In the genomic region with DNA sequence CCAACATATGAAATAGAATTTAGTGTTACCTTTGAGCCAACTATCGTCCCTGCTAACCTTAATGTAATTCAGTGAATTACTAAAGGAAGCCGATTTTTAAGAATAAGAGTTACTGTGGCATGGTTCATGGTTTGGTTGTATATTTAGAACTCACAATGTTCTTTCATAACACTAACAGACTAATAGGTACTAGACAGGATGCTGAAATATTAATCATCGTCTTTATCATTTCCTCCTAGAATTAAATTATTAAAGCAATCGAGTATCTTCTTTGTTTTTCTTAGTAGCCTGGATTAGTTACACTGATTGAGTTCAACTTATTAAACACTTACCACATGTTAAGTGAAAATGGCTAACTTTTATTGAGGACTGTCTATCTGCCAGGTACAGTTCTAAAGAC, we compare ENCODE assay signal across 20 cellular contexts. TPM values are rescaled to one million over a fixed set of nuclear protein-coding genes. Genes with fewer than 3 reads are reported as not detected.
DNase-seq lines count a peak whose midpoint lies in the region; ATAC-seq, FAIRE-seq and TF ChIP-seq lines count a peak whose summit lies in the region.
"Had no signal": no experiment of that assay in that cellular context is flagged by ENCODE, and none has a peak within 500 bp of the region (broad histone marks: within the 10 kb centered on the region; RNA-seq: fewer than 3 reads in every experiment).

No MANE protein-coding gene starts in this region.

- no peaks in the 10 kb centered on the region for H3K4me1 Mint-ChIP-seq in activated naive CD8-positive, alpha-beta T cell (ENCODE audit: low read depth)
- H3K4me1 Mint-ChIP-seq in activated naive CD8-positive, alpha-beta T cell treated with anti-CD3 and anti-CD28 coated beads, Interleukin-2, amount 50 U/mL, for 24 hours = peaks cover 4% of the 10 kb centered on the region

- no peak for TF ChIP-seq EP300 in upper lobe of left lung (IDR thresholded peaks at IDR 0.05)

- WGBS in upper lobe of left lung, 2 donors = 61 to 66% methylated on average over 4 of the region's 4 CpGs

- TF ChIP-seq POLR2A in upper lobe of left lung (IDR thresholded peaks at IDR 0.05) = no peak

- ATAC-seq in activated naive CD8-positive, alpha-beta T cell treated with anti-CD3 and anti-CD28 coated beads, Interleukin-2, amount 50 U/mL, for 24 hours = no peak
- ATAC-seq in HG03457 (IDR thresholded peaks at IDR 0.05; ENCODE audit: unreplicated experiment) (no peak), upper lobe of left lung (ENCODE audit: low FRiP score in 2 of 2) (no peak)
- ATAC-seq: CD8-positive, alpha-beta T cell had no signal

- H3K4me3 Mint-ChIP-seq in activated naive CD8-positive, alpha-beta T cell = no peak overlapping the region
- no peak overlapping the region for H3K4me3 Mint-ChIP-seq in activated naive CD8-positive, alpha-beta T cell treated with anti-CD3 and anti-CD28 coated beads, Interleukin-2, amount 50 U/mL, for 24 hours
- H3K4me3 Mint-ChIP-seq: B cell; CD8-positive, alpha-beta T cell had no signal

- H3K27ac ChIP-seq in upper lobe of left lung = no peak overlapping the region
- H3K27ac ChIP-seq: BLaER1 treated with 17β-estradiol and CSF1 and Interleukin-3, amounts not matched to agents 10 nM and 100 nM; GM23248; HL-60 had no signal

- no peaks in the 10 kb centered on the region for H3K9me3 Mint-ChIP-seq in activated naive CD8-positive, alpha-beta T cell (ENCODE audit: low read depth)
- no peaks in the 10 kb centered on the region for H3K9me3 Mint-ChIP-seq in activated naive CD8-positive, alpha-beta T cell treated with anti-CD3 and anti-CD28 coated beads, Interleukin-2, amount 50 U/mL, for 24 hours
- H3K9me3 Mint-ChIP-seq: CD8-positive, alpha-beta T cell had no signal

- no peaks in the 10 kb centered on the region for H3K27me3 ChIP-seq in upper lobe of left lung
- H3K27me3 ChIP-seq: BLaER1 treated with 17β-estradiol and CSF1 and Interleukin-3, amounts not matched to agents 10 nM and 100 nM had no signal

- peak; percentile 58 for FAIRE-seq in islet of Langerhans (lab: Jason Lieb, UNC)
- FAIRE-seq: G401.6, GM12892, GM18507, H54 had no signal

- no peaks in the 10 kb centered on the region for H3K4me1 ChIP-seq in upper lobe of left lung

- H3K4me3 ChIP-seq in upper lobe of left lung = no peak overlapping the region
- H3K4me3 ChIP-seq: BLaER1 treated with 17β-estradiol and CSF1 and Interleukin-3, amounts not matched to agents 10 nM and 100 nM; GM23248 had no signal

- H3K36me3 ChIP-seq in upper lobe of left lung = peaks cover 0 to 38% (median 12%) of the 10 kb centered on the region in 4 donors

- H3K27me3 Mint-ChIP-seq in activated naive CD8-positive, alpha-beta T cell = no peaks in the 10 kb centered on the region
- H3K27me3 Mint-ChIP-seq in activated naive CD8-positive, alpha-beta T cell treated with anti-CD3 and anti-CD28 coated beads, Interleukin-2, amount 50 U/mL, for 24 hours = no peaks in the 10 kb centered on the region
- H3K27me3 Mint-ChIP-seq: B cell had no signal

- H3K9me3 ChIP-seq in upper lobe of left lung = no peaks in the 10 kb centered on the region
- H3K9me3 ChIP-seq: BLaER1 treated with 17β-estradiol and CSF1 and Interleukin-3, amounts not matched to agents 10 nM and 100 nM had no signal

- peaks cover 30% of the 10 kb centered on the region for H3K36me3 Mint-ChIP-seq in activated naive CD8-positive, alpha-beta T cell
- peaks cover 48% of the 10 kb centered on the region for H3K36me3 Mint-ChIP-seq in activated naive CD8-positive, alpha-beta T cell treated with anti-CD3 and anti-CD28 coated beads, Interleukin-2, amount 50 U/mL, for 24 hours (ENCODE audit: low read depth)

- TF ChIP-seq CTCF in upper lobe of left lung (IDR thresholded peaks at IDR 0.05) = no peak

- no peak for DNase-seq in activated naive CD8-positive, alpha-beta T cell treated with anti-CD3 and anti-CD28 coated beads, Interleukin-2, amount 50 U/mL, for 24 hours
- DNase-seq in dermis blood vessel endothelial cell = peak; percentile 30
- no peak for DNase-seq in activated CD8-positive, alpha-beta memory T cell treated with anti-CD3 and anti-CD28 coated beads, Interleukin-2, amount 50 U/mL, for 48 hours
- DNase-seq in upper lobe of left lung = no peak
- DNase-seq: 8988T; Calu3; CD8-positive, alpha-beta T cell; DMS 273 treated with DMSO at 0.1 percent for 48 hours; GM23248; HCEC 1CT had no signal

- peak overlapping the region; percentile 3 for H3K27ac Mint-ChIP-seq in activated naive CD8-positive, alpha-beta T cell
- no peak overlapping the region for H3K27ac Mint-ChIP-seq in activated naive CD8-positive, alpha-beta T cell treated with anti-CD3 and anti-CD28 coated beads, Interleukin-2, amount 50 U/mL, for 24 hours
- H3K27ac Mint-ChIP-seq: B cell; CD8-positive, alpha-beta T cell had no signal

RNA-seq across cellular contexts. Expression of gene TARBP1, which starts 47.7 kb away (rescaled TPM):
- 16.7 and 23.3 TPM in 2 replicates for total RNA-seq in dermis blood vessel endothelial cell
- total RNA-seq in upper lobe of left lung = 10 to 100 TPM; 17.6 to 51.2 (median 25.8) TPM

RNA-seq across cellular contexts. Expression of gene COA6, which starts 58.0 kb away (rescaled TPM):
- total RNA-seq in dermis blood vessel endothelial cell (13.7 and 20.3 TPM in 2 replicates), upper lobe of left lung (10 to 100 TPM in 5 of 6 donors, 1 to 10 TPM in 1; 1.2 to 26.4 (median 15.3) TPM)
